ENCODE assay signal across 1 cellular context in genomic region chr20:17229256-17229655, GRCh38.
TF ChIP-seq lines count a peak whose summit lies in the region.

No MANE protein-coding gene starts in this region.

TF ChIP-seq in HepG2, 621 proteins besides CTCF, POLR2A, EP300 and RAD21:
- TF ChIP-seq FOXJ3 (CRISPR knock-in tag; IDR thresholded peaks at IDR 0.05; ENCODE audit: borderline replicate concordance) (no peak), RBFOX2 (IDR thresholded peaks at IDR 0.05; ENCODE audit: low read depth, low read length) (no peak), MLLT10 (CRISPR knock-in tag; IDR thresholded peaks at IDR 0.05) (no peak), SRSF1 (optimal IDR thresholded peaks at IDR 0.05; ENCODE audit: low read depth, low read length) (no peak), SNRNP70 (IDR thresholded peaks at IDR 0.05; ENCODE audit: low read depth, low read length) (no peak), CEBPZ (IDR thresholded peaks at IDR 0.05; ENCODE audit: low read length) (no peak), HIVEP1 (CRISPR knock-in tag; IDR thresholded peaks at IDR 0.05) (no peak), SNAPC4 (CRISPR knock-in tag; IDR thresholded peaks at IDR 0.05) (no peak), IRF1 (CRISPR knock-in tag; IDR thresholded peaks at IDR 0.05; ENCODE audit: low read depth) (no peak), THAP7 (CRISPR knock-in tag; IDR thresholded peaks at IDR 0.05) (no peak), FOXK1 (CRISPR knock-in tag; IDR thresholded peaks at IDR 0.05; ENCODE audit: borderline replicate concordance, low read depth) (no peak), ZSCAN25 (CRISPR knock-in tag; IDR thresholded peaks at IDR 0.05) (no peak), AHR (CRISPR knock-in tag; IDR thresholded peaks at IDR 0.05) (no peak), DRAP1 (CRISPR knock-in tag; IDR thresholded peaks at IDR 0.05) (no peak), LCORL (IDR thresholded peaks at IDR 0.05) (no peak), LCORL (CRISPR knock-in tag; IDR thresholded peaks at IDR 0.05) (no peak)
- TF ChIP-seq, protein P1, sequence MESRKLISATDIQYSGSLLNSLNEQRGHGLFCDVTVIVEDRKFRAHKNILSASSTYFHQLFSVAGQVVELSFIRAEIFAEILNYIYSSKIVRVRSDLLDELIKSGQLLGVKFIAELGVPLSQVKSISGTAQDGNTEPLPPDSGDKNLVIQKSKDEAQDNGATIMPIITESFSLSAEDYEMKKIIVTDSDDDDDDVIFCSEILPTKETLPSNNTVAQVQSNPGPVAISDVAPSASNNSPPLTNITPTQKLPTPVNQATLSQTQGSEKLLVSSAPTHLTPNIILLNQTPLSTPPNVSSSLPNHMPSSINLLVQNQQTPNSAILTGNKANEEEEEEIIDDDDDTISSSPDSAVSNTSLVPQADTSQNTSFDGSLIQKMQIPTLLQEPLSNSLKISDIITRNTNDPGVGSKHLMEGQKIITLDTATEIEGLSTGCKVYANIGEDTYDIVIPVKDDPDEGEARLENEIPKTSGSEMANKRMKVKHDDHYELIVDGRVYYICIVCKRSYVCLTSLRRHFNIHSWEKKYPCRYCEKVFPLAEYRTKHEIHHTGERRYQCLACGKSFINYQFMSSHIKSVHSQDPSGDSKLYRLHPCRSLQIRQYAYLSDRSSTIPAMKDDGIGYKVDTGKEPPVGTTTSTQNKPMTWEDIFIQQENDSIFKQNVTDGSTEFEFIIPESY (CRISPR knock-in tag; IDR thresholded peaks at IDR 0.05) = no peak
- TF ChIP-seq, protein P2, sequence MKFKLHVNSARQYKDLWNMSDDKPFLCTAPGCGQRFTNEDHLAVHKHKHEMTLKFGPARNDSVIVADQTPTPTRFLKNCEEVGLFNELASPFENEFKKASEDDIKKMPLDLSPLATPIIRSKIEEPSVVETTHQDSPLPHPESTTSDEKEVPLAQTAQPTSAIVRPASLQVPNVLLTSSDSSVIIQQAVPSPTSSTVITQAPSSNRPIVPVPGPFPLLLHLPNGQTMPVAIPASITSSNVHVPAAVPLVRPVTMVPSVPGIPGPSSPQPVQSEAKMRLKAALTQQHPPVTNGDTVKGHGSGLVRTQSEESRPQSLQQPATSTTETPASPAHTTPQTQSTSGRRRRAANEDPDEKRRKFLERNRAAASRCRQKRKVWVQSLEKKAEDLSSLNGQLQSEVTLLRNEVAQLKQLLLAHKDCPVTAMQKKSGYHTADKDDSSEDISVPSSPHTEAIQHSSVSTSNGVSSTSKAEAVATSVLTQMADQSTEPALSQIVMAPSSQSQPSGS (CRISPR knock-in tag; IDR thresholded peaks at IDR 0.05) = no peak
